ENCODE assay signal across 11 cellular contexts in the genomic region with DNA sequence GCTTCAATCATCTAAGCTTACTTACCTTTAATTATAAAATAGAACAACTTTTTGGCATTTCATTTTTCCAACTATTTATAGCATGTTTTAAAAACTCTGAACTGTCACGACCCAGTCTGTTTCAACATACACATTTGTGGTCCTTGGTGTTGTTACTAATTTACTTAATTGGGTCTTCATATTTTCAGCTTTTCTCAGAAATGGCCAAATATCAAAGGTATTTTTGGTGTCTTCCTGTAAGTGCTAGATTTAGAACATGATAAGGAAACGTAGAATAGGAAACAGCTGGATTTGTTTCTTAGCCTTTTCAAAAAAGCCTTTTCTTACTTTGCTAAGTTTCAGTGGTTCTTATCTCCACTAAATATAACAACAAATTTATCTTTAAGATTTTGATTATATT. TPM values are rescaled to one million over a fixed set of nuclear protein-coding genes. Genes with fewer than 3 reads are reported as not detected.
DNase-seq lines count a peak whose midpoint lies in the region; ATAC-seq and TF ChIP-seq lines count a peak whose summit lies in the region.
"Had no signal": no experiment of that assay in that cellular context is flagged by ENCODE, and none has a peak within 500 bp of the region (broad histone marks: within the 10 kb centered on the region; RNA-seq: fewer than 3 reads in every experiment).

No MANE protein-coding gene starts in this region.

- no peak overlapping the region for H2AFZ ChIP-seq in smooth muscle cell (ENCODE audit: low read depth)

- H3K9ac ChIP-seq in smooth muscle cell (ENCODE audit: low read depth), result no peak overlapping the region

- H4K20me1 ChIP-seq in smooth muscle cell (ENCODE audit: low read depth), result no peaks in the 10 kb centered on the region

- H3K27ac ChIP-seq in epithelial cell of prostate (peak overlapping the region; percentile 90), smooth muscle cell (ENCODE audit: low read depth) (peak overlapping the region; percentile 82)

- peak; percentile 20 for DNase-seq in GM06990 (ENCODE audit: extremely low read depth, insufficient read length)
- peak; percentile 13 for DNase-seq in NOMO-1 treated with dmso at 0.1 percent for 144 hours (lab: John Stamatoyannopoulos, UW; ENCODE audit: unreplicated experiment)
- DNase-seq in epithelial cell of prostate (ENCODE audit: low read depth, low spot score), result no peak
- no peak for DNase-seq in smooth muscle cell (lab: John Stamatoyannopoulos, UW; ENCODE audit: unreplicated experiment)
- no peak for DNase-seq in effector CD8-positive, alpha-beta T cell (lab: John Stamatoyannopoulos, UW)
- DNase-seq: activated CD4-positive, alpha-beta T cell treated with anti-CD3 and anti-CD28 coated beads, Interleukin-2, amount 50 U/mL, for 1 hour; amygdala; NCI-H1930 had no signal

- H3K4me2 ChIP-seq in smooth muscle cell, result peak overlapping the region; percentile 17

- H3K27me3 ChIP-seq in GM06990 (replicated peaks; ENCODE audit: control insufficient read depth, insufficient read depth, low read length) (no peaks in the 10 kb centered on the region), smooth muscle cell (ENCODE audit: low read depth) (no peaks in the 10 kb centered on the region)

- no peaks in the 10 kb centered on the region for H3F3A ChIP-seq in smooth muscle cell (ENCODE audit: low read depth)

- no peaks in the 10 kb centered on the region for H3K9me3 ChIP-seq in smooth muscle cell (replicated peaks; ENCODE audit: low read depth)

- no peaks in the 10 kb centered on the region for H3K79me2 ChIP-seq in smooth muscle cell (ENCODE audit: low read depth)

- H3K4me3 ChIP-seq in GM06990 (replicated peaks; ENCODE audit: low read depth, low read length) (no peak overlapping the region), smooth muscle cell (no peak overlapping the region)

- TF ChIP-seq CTCF in GM06990 (IDR thresholded peaks at IDR 0.05; ENCODE audit: insufficient read depth, low read length, poor library complexity, severe bottlenecking) (no peak), smooth muscle cell (IDR thresholded peaks at IDR 0.05; ENCODE audit: borderline replicate concordance, insufficient read depth, poor library complexity, severe bottlenecking) (no peak)

- WGBS in smooth muscle cell (ENCODE audit: low lambda C conversion rate), result 44% methylated on average over 2 of the region's 2 CpGs

- 0 out of 2 replicates have a peak, but pooled peaks cover under 1% of the 10 kb centered on the region for H3K36me3 ChIP-seq in GM06990 (ENCODE audit: control insufficient read depth, insufficient read depth, low read length)
- no peaks in the 10 kb centered on the region for H3K36me3 ChIP-seq in smooth muscle cell (ENCODE audit: low read depth)

- H3K4me1 ChIP-seq in smooth muscle cell (ENCODE audit: low read depth), result peaks cover 4% of the 10 kb centered on the region

- ATAC-seq in HG02588 (IDR thresholded peaks at IDR 0.05; ENCODE audit: unreplicated experiment) (no peak), HG03095 (IDR thresholded peaks at IDR 0.05; ENCODE audit: unreplicated experiment) (no peak)
- ATAC-seq: stimulated activated memory B cell treated with anti-CD40 and anti-IgM and Interleukin-4, amounts not matched to agents 10 μg/mL and 1 μg/mL and 100 μg/mL, for 72 hours had no signal

RNA-seq across cellular contexts. Expression of a gene that starts 11.4 kb away (rescaled TPM):
- 14.2 and 14.8 TPM in 2 replicates for total RNA-seq in smooth muscle cell
- polyA plus RNA-seq in smooth muscle cell, result 3.1 and 5.4 TPM in 2 replicates

Comparison
In these comparisons a context has a peak if more than half of its experiments do, and no peak if none do; other contexts are left out.
1. DNase-seq: peak in GM06990 (single experiment) and NOMO-1 treated with dmso at 0.1 percent for 144 hours (single experiment); none in epithelial cell of prostate (single experiment), smooth muscle cell (single experiment) and effector CD8-positive, alpha-beta T cell (single experiment).